Comparison of ENCODE assay signal across 1 cellular context in the genomic region with DNA sequence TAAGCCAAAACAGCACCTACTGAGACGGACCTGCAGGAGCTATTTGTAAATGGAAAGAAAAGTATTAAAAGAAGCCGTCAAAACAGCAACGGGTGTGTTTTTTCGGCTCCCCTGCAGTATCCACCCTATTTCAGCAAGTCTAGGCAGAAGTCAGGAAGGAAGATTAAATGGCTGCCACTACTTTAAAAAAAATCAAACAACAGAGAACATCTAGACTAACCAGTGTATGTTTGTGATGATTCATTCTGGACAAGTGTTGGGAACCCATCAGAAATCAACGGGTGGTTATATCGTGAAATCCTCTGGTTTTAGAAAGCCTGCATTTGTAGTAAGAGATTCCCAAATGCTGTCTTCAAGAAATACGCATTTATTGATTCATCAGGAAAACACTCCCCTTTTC.
TF ChIP-seq lines count a peak whose summit lies in the region.

No MANE protein-coding gene starts in this region.

TF ChIP-seq in K562, 482 proteins besides CTCF, POLR2A, EP300 and RAD21 (continued from another document):
- TF ChIP-seq, protein P1, sequence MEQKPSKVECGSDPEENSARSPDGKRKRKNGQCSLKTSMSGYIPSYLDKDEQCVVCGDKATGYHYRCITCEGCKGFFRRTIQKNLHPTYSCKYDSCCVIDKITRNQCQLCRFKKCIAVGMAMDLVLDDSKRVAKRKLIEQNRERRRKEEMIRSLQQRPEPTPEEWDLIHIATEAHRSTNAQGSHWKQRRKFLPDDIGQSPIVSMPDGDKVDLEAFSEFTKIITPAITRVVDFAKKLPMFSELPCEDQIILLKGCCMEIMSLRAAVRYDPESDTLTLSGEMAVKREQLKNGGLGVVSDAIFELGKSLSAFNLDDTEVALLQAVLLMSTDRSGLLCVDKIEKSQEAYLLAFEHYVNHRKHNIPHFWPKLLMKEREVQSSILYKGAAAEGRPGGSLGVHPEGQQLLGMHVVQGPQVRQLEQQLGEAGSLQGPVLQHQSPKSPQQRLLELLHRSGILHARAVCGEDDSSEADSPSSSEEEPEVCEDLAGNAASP (IDR thresholded peaks at IDR 0.05): no peak
- TF ChIP-seq TAF9B (IDR thresholded peaks at IDR 0.05; ENCODE audit: partially characterized antibody): no peak
- TF ChIP-seq ARHGAP35 (IDR thresholded peaks at IDR 0.05; ENCODE audit: partially characterized antibody): no peak
- peak; percentile 28; the same call in 1 of the 2 replicates for TF ChIP-seq C11orf30 (IDR thresholded peaks at IDR 0.05; ENCODE audit: low read depth)
- TF ChIP-seq, protein P2, sequence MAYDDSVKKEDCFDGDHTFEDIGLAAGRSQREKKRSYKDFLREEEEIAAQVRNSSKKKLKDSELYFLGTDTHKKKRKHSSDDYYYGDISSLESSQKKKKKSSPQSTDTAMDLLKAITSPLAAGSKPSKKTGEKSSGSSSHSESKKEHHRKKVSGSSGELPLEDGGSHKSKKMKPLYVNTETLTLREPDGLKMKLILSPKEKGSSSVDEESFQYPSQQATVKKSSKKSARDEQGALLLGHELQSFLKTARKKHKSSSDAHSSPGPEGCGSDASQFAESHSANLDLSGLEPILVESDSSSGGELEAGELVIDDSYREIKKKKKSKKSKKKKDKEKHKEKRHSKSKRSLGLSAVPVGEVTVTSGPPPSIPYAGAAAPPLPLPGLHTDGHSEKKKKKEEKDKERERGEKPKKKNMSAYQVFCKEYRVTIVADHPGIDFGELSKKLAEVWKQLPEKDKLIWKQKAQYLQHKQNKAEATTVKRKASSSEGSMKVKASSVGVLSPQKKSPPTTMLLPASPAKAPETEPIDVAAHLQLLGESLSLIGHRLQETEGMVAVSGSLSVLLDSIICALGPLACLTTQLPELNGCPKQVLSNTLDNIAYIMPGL (CRISPR knock-in tag; IDR thresholded peaks at IDR 0.05): no peak
- TF ChIP-seq NCOA1 (IDR thresholded peaks at IDR 0.05; ENCODE audit: low read depth): no peak
- TF ChIP-seq BRCA1 (IDR thresholded peaks at IDR 0.05): no peak
- no peak for TF ChIP-seq BRCA1 (CRISPR knock-in tag; IDR thresholded peaks at IDR 0.05)
- TF ChIP-seq ARID2 (IDR thresholded peaks at IDR 0.05): no peak
- no peak for TF ChIP-seq ZNF589 (CRISPR knock-in tag; IDR thresholded peaks at IDR 0.05; ENCODE audit: low read depth)
- TF ChIP-seq ZNF584 (CRISPR knock-in tag; IDR thresholded peaks at IDR 0.05; ENCODE audit: low read depth): no peak
- peak in 1 of 3 experiments; percentile 25 for TF ChIP-seq YY1 (IDR thresholded peaks at IDR 0.05; ENCODE audit: borderline replicate concordance in 1 of 3, control insufficient read depth in 1 of 3, extremely low read depth in 1 of 3, insufficient read depth in 3 of 3, insufficient read length in 1 of 3, insufficient replicate concordance in 2 of 3, low read depth in 1 of 3, low read length in 2 of 3)
- TF ChIP-seq CXXC5 (CRISPR knock-in tag; IDR thresholded peaks at IDR 0.05): no peak
- no peak for TF ChIP-seq ZBTB7A (IDR thresholded peaks at IDR 0.05; ENCODE audit: borderline replicate concordance, control insufficient read depth, low read depth, low read length)
